1 cellular context compared by ENCODE assay signal in genomic region chr16:46899443-46900143, GRCh38.
A peak's percentile ranks its signal among the peaks of the same experiment; 100 is the strongest.
TF ChIP-seq lines count a peak whose summit lies in the region.

No MANE protein-coding gene starts in this region.

TF ChIP-seq in HepG2, 621 proteins besides CTCF, POLR2A, EP300 and RAD21:
- TF ChIP-seq ZNF891 (CRISPR knock-in tag; IDR thresholded peaks at IDR 0.05) (peak; percentile 78; the same call in 1 of the 2 replicates), SALL1 (CRISPR knock-in tag; IDR thresholded peaks at IDR 0.05) (0 out of 2 replicates have a peak, but pooled peaks have one; percentile 18), RBFOX2 (IDR thresholded peaks at IDR 0.05; ENCODE audit: low read depth, low read length) (peak; percentile 73), POLR2AphosphoS5 (IDR thresholded peaks at IDR 0.05; ENCODE audit: low read depth, low read length) (peak; percentile 14; the same call in 1 of the 2 replicates), IKZF5 (CRISPR knock-in tag; IDR thresholded peaks at IDR 0.05) (no peak), THAP9 (CRISPR knock-in tag; IDR thresholded peaks at IDR 0.05; ENCODE audit: borderline replicate concordance) (0 out of 2 replicates have a peak, but pooled peaks have one; percentile 5), ZNF382 (CRISPR knock-in tag; IDR thresholded peaks at IDR 0.05; ENCODE audit: borderline replicate concordance) (no peak), KDM2A (CRISPR knock-in tag; IDR thresholded peaks at IDR 0.05; ENCODE audit: borderline replicate concordance, low read depth) (0 out of 2 replicates have a peak, but pooled peaks have one; percentile 26), ZNF350 (CRISPR knock-in tag; IDR thresholded peaks at IDR 0.05; ENCODE audit: borderline replicate concordance, low read depth) (0 out of 2 replicates have a peak, but pooled peaks have one; percentile 20), ETS1 (CRISPR knock-in tag; IDR thresholded peaks at IDR 0.05) (0 out of 2 replicates have a peak, but pooled peaks have one; percentile 55), ZFX (CRISPR knock-in tag; IDR thresholded peaks at IDR 0.05; ENCODE audit: low read depth) (peak; percentile 9; the same call in 1 of the 2 replicates), NFKB2 (CRISPR knock-in tag; IDR thresholded peaks at IDR 0.05; ENCODE audit: borderline replicate concordance) (0 out of 2 replicates have a peak, but pooled peaks have one; percentile 47), ZNF225 (CRISPR knock-in tag; IDR thresholded peaks at IDR 0.05) (peak; percentile 50; the same call in 1 of the 2 replicates), ETV6 (CRISPR knock-in tag; conservative IDR thresholded peaks at IDR 0.05) (no peak), ARNTL (CRISPR knock-in tag; IDR thresholded peaks at IDR 0.05) (no peak), ZNF687 (CRISPR knock-in tag; IDR thresholded peaks at IDR 0.05) (peak; percentile 69), HIC2 (CRISPR knock-in tag; IDR thresholded peaks at IDR 0.05; ENCODE audit: low read depth) (peak; percentile 31; the same call in 1 of the 2 replicates), ZFP91 (CRISPR knock-in tag; IDR thresholded peaks at IDR 0.05; ENCODE audit: borderline replicate concordance) (peak; percentile 44; the same call in 1 of the 2 replicates), TEF (CRISPR knock-in tag; IDR thresholded peaks at IDR 0.05) (no peak), NRL (CRISPR knock-in tag; IDR thresholded peaks at IDR 0.05; ENCODE audit: borderline replicate concordance) (0 out of 2 replicates have a peak, but pooled peaks have one; percentile 25), RBM22 (optimal IDR thresholded peaks at IDR 0.05; ENCODE audit: low read length) (peak; percentile 80), ZNF777 (CRISPR knock-in tag; IDR thresholded peaks at IDR 0.05) (0 out of 2 replicates have a peak, but pooled peaks have one; percentile 27), ZNF670 (CRISPR knock-in tag; IDR thresholded peaks at IDR 0.05; ENCODE audit: borderline replicate concordance) (no peak), SKIL (CRISPR knock-in tag; IDR thresholded peaks at IDR 0.05; ENCODE audit: borderline replicate concordance) (peak; percentile 23; the same call in 1 of the 2 replicates), DZIP1 (CRISPR knock-in tag; IDR thresholded peaks at IDR 0.05) (0 out of 2 replicates have a peak, but pooled peaks have one; percentile 56), KLF15 (CRISPR knock-in tag; IDR thresholded peaks at IDR 0.05; ENCODE audit: borderline replicate concordance) (0 out of 2 replicates have a peak, but pooled peaks have one; percentile 33), ZNF430 (CRISPR knock-in tag; IDR thresholded peaks at IDR 0.05) (no peak), AGO2 (optimal IDR thresholded peaks at IDR 0.05; ENCODE audit: low read depth, low read length) (peak; percentile 81), SAP130 (CRISPR knock-in tag; IDR thresholded peaks at IDR 0.05; ENCODE audit: low read depth) (no peak), ZNF709 (CRISPR knock-in tag; IDR thresholded peaks at IDR 0.05) (0 out of 2 replicates have a peak, but pooled peaks have one; percentile 49)
